8 cellular contexts compared by ENCODE assay signal in genomic region chr7:106056513-106057203, GRCh38. TPM values are rescaled to one million over a fixed set of nuclear protein-coding genes. Genes with fewer than 3 reads are reported as not detected.
A peak's percentile ranks its signal among the peaks of the same experiment; 100 is the strongest.
DNase-seq lines count a peak whose midpoint lies in the region; ATAC-seq and TF ChIP-seq lines count a peak whose summit lies in the region.

No MANE protein-coding gene starts in this region.

- no peak overlapping the region for H3K4me3 ChIP-seq in right lobe of liver

- H3K9me3 ChIP-seq in right lobe of liver: no peaks in the 10 kb centered on the region

- H3K27ac Mint-ChIP-seq in chondrocyte (ENCODE audit: unreplicated experiment): no peak overlapping the region

- H3K4me1 ChIP-seq in right lobe of liver: no peaks in the 10 kb centered on the region

- ATAC-seq in GM18868 (IDR thresholded peaks at IDR 0.05; ENCODE audit: unreplicated experiment) (peak; percentile 37), HG03159 (IDR thresholded peaks at IDR 0.05; ENCODE audit: unreplicated experiment) (peak; percentile 35), right lobe of liver (peak; percentile 97 to 99 (median 98))

- H3K27ac ChIP-seq in right lobe of liver: no peak overlapping the region

- no peak for TF ChIP-seq POLR2A in right lobe of liver (IDR thresholded peaks at IDR 0.05)

- DNase-seq in AG08396 (ENCODE audit: low spot score) (peak; percentile 77), NCI-H345 treated with DMSO at 0.1 percent for 48 hours (lab: John Stamatoyannopoulos, UW; ENCODE audit: unreplicated experiment) (peak; percentile 73), chondrocyte (ENCODE audit: low spot score) (no peak), right lobe of liver (peak; percentile 68 to 72 (median 69))
- peak; percentile 47 to 55 for DNase-seq in activated CD4-positive, alpha-beta T cell treated with anti-CD3 and anti-CD28 coated beads for 24 hours (ENCODE audit: low read depth in 2 of 2)
- peak; percentile 43 to 53 (median 46) for DNase-seq in stimulated activated CD4-positive, alpha-beta T cell treated with anti-CD3 and anti-CD28 coated beads, TNF-alpha, amount 100 ng/mL, for 48 hours (ENCODE audit: low read depth in 3 of 3)

- no peaks in the 10 kb centered on the region for H3K27me3 ChIP-seq in right lobe of liver

- peaks cover 7% of the 10 kb centered on the region for H3K27me3 Mint-ChIP-seq in chondrocyte (ENCODE audit: low read depth)

- no peaks in the 10 kb centered on the region for H3K36me3 Mint-ChIP-seq in chondrocyte (ENCODE audit: low read depth)

- intact Hi-C loops in right lobe of liver (cut with DNase I): loop anchor here (2.0 to 5.0 kb wide), 2 partner anchors 96 to 98 kb away; no protein-coding TSS in a partner anchor

- 31% methylated on average over 8 of the region's 9 CpGs for WGBS in right lobe of liver (ENCODE audit: insufficient coverage, low coverage, low lambda C conversion rate, missing lambda C conversion rate)

- no peaks in the 10 kb centered on the region for H3K4me1 Mint-ChIP-seq in chondrocyte (ENCODE audit: low read depth)

- H3K4me3 Mint-ChIP-seq in chondrocyte (ENCODE audit: unreplicated experiment): no peak overlapping the region

- no peaks in the 10 kb centered on the region for H3K36me3 ChIP-seq in right lobe of liver

- no peaks in the 10 kb centered on the region for H3K9me3 Mint-ChIP-seq in chondrocyte (ENCODE audit: low read depth)

- peak; percentile 90 for TF ChIP-seq CTCF in chondrocyte (IDR thresholded peaks at IDR 0.05)
- TF ChIP-seq CTCF in right lobe of liver (IDR thresholded peaks at IDR 0.05): peak; percentile 85 to 94 (median 86)

RNA-seq across cellular contexts. Expression of gene SYPL1, which starts 55.5 kb away (rescaled TPM):
- total RNA-seq in chondrocyte (53.9 to 75.7 TPM (median 71.8 TPM) in 3 replicates), right lobe of liver (10 to 100 TPM; 29.5 to 43.0 (median 37.1) TPM)

Comparison
In these comparisons a context has a peak if more than half of its experiments do, and no peak if none do; other contexts are left out.
1. ATAC-seq: peak in every context shown above with its lines; median percentile 98 in right lobe of liver; 37 in GM18868; 35 in HG03159.